Comparison of ENCODE assay signal across 1 cellular context in genomic region chr5:160500776-160501175, GRCh38.
TF ChIP-seq lines count a peak whose summit lies in the region.

No MANE protein-coding gene starts in this region.

TF ChIP-seq in SK-N-SH, 30 proteins besides CTCF, POLR2A, EP300 and RAD21 (continued from another document):
- TF ChIP-seq MEF2A (IDR thresholded peaks at IDR 0.05; ENCODE audit: borderline replicate concordance, low read depth), result no peak
- TF ChIP-seq TEAD4 (IDR thresholded peaks at IDR 0.05; ENCODE audit: borderline replicate concordance, insufficient read depth), result no peak
- no peak for TF ChIP-seq NFIC (IDR thresholded peaks at IDR 0.05; ENCODE audit: borderline replicate concordance)
- TF ChIP-seq SIN3A (IDR thresholded peaks at IDR 0.05; ENCODE audit: borderline replicate concordance, low read depth, low read length), result no peak
TF ChIP-seq in SK-N-SH: peak in this region for 0.
